ENCODE assay signal across 11 cellular contexts in the genomic region with DNA sequence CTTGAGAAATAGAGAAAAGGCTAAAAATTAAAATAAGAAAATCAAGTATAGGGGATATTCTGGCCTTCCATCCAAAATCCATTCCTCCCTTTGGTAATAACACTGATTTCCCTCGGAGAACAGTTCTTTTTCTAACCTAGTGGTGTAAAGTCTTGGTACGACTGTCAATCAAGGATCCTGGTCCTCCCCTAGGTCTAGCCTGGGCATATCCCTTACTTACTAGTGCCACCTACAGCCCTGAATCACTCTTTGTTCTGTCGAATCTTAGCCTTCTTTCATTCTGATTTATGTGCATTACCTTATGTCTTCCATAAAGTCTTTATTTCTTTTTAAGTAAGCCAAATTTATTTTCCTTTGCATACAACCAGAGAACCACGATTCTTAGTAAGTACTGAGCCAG.
DNase-seq lines count a peak whose midpoint lies in the region; ATAC-seq and TF ChIP-seq lines count a peak whose summit lies in the region.
"Had no signal": no experiment of that assay in that cellular context is flagged by ENCODE, and none has a peak within 500 bp of the region (broad histone marks: within the 10 kb centered on the region; RNA-seq: fewer than 3 reads in every experiment).

No MANE protein-coding gene starts in this region.

- no peaks in the 10 kb centered on the region for H3K36me3 Mint-ChIP-seq in mesothelial cell of epicardium

- H3K4me1 Mint-ChIP-seq in mesothelial cell of epicardium = no peaks in the 10 kb centered on the region
- H3K4me1 Mint-ChIP-seq: activated CD4-positive, alpha-beta memory T cell treated with anti-CD3 and anti-CD28 coated beads, Interleukin-2, amount 10 ng/mL, durations not matched to agents 7 days and 5 days had no signal

- no peaks in the 10 kb centered on the region for H3K9me3 ChIP-seq in right cardiac atrium (ENCODE audit: control insufficient read depth, low read length)

- no peak overlapping the region for H3K4me3 Mint-ChIP-seq in mesothelial cell of epicardium
- H3K4me3 Mint-ChIP-seq: activated CD4-positive, alpha-beta memory T cell treated with anti-CD3 and anti-CD28 coated beads, Interleukin-2, amount 10 ng/mL, durations not matched to agents 7 days and 5 days; CD4-positive, alpha-beta T cell had no signal

- intact Hi-C loops in Right ventricle myocardium superior (cut with DNase I) = no loop called here
- intact Hi-C loops in right cardiac atrium (cut with DNase I) = no loop called here

- peaks cover 7% of the 10 kb centered on the region for H3K27me3 Mint-ChIP-seq in mesothelial cell of epicardium (ENCODE audit: low read depth)
- H3K27me3 Mint-ChIP-seq: activated CD4-positive, alpha-beta memory T cell treated with anti-CD3 and anti-CD28 coated beads, Interleukin-2, amount 10 ng/mL, durations not matched to agents 7 days and 5 days; CD4-positive, alpha-beta T cell had no signal

- 40% methylated on average over 4 of the region's 4 CpGs for WGBS in right cardiac atrium

- ATAC-seq in Right ventricle myocardium superior (ENCODE audit: poor library complexity) (peak; percentile 77), right cardiac atrium (no peak)

- peak; percentile 73 for TF ChIP-seq CTCF in epithelial cell of esophagus (IDR thresholded peaks at IDR 0.05; ENCODE audit: insufficient read depth, low read depth, low read length, missing control alignments)
- no peak for TF ChIP-seq CTCF in mesothelial cell of epicardium (IDR thresholded peaks at IDR 0.05; ENCODE audit: unreplicated experiment)

- DNase-seq in Right ventricle myocardium superior (no peak), right cardiac atrium (no peak), NCI-H226 (peak; percentile 69), epithelial cell of esophagus (ENCODE audit: low read depth) (peak; percentile 74), mesothelial cell of epicardium (ENCODE audit: low spot score in 2 of 2, unreplicated experiment in 2 of 2) (no peak), activated T-cell treated with anti-CD3 and anti-CD28 coated beads for 4 hours (no peak), NCI-H146 (lab: John Stamatoyannopoulos, UW) (no peak)
- DNase-seq in activated CD4-positive, alpha-beta T cell treated with anti-CD3 and anti-CD28 coated beads for 4 hours = no peak
- DNase-seq: activated CD4-positive, alpha-beta memory T cell treated with anti-CD3 and anti-CD28 coated beads, Interleukin-2, amount 10 ng/mL, durations not matched to agents 7 days and 5 days; CD4-positive, alpha-beta T cell; hippocampal formation had no signal

- H3K27ac Mint-ChIP-seq in mesothelial cell of epicardium = no peak overlapping the region
- H3K27ac Mint-ChIP-seq: activated CD4-positive, alpha-beta memory T cell treated with anti-CD3 and anti-CD28 coated beads, Interleukin-2, amount 10 ng/mL, durations not matched to agents 7 days and 5 days; CD4-positive, alpha-beta T cell had no signal

- no peak overlapping the region for H3K4me3 ChIP-seq in right cardiac atrium (ENCODE audit: low read length)
- H3K4me3 ChIP-seq in epithelial cell of esophagus (ENCODE audit: low read length) = no peak overlapping the region

- H3K27me3 ChIP-seq in right cardiac atrium (ENCODE audit: control insufficient read depth, insufficient read depth) = no peaks in the 10 kb centered on the region

- H3K4me1 ChIP-seq in right cardiac atrium (ENCODE audit: control insufficient read depth, insufficient read depth, low read length) = no peaks in the 10 kb centered on the region

- no peaks in the 10 kb centered on the region for H3K9me3 Mint-ChIP-seq in mesothelial cell of epicardium
- H3K9me3 Mint-ChIP-seq: activated CD4-positive, alpha-beta memory T cell treated with anti-CD3 and anti-CD28 coated beads, Interleukin-2, amount 10 ng/mL, durations not matched to agents 7 days and 5 days had no signal

- no peak overlapping the region for H3K27ac ChIP-seq in right cardiac atrium (ENCODE audit: low read length)

Comparison
In these comparisons a context has a peak if more than half of its experiments do, and no peak if none do; other contexts are left out.
1. DNase-seq: peak in NCI-H226 (single experiment) and epithelial cell of esophagus (single experiment); none in Right ventricle myocardium superior (single experiment), right cardiac atrium (0 of 3), activated CD4-positive, alpha-beta T cell treated with anti-CD3 and anti-CD28 coated beads for 4 hours (0 of 2), mesothelial cell of epicardium (0 of 2), activated T-cell treated with anti-CD3 and anti-CD28 coated beads for 4 hours (single experiment) and NCI-H146 (single experiment).